ENCODE assay signal across 8 cellular contexts in genomic region chr2:168246483-168247340, GRCh38. TPM values are rescaled to one million over a fixed set of nuclear protein-coding genes. Genes with fewer than 3 reads are reported as not detected.
A peak's percentile ranks its signal among the peaks of the same experiment; 100 is the strongest.
DNase-seq lines count a peak whose midpoint lies in the region; ATAC-seq and TF ChIP-seq lines count a peak whose summit lies in the region.

No MANE protein-coding gene starts in this region.

- peaks cover 11% of the 10 kb centered on the region; the same call in 1 of the 2 replicates for H3K27me3 ChIP-seq in HUES64 (ENCODE audit: insufficient read depth, low read length)
- H3K27me3 ChIP-seq in right atrium auricular region: no peaks in the 10 kb centered on the region
- no peaks in the 10 kb centered on the region for H3K27me3 ChIP-seq in psoas muscle (ENCODE audit: insufficient read depth in 3 of 3, low read length in 2 of 3)

- WGBS in HUES64: under 1% methylated on average over 91 of the region's 95 CpGs
- WGBS in psoas muscle, 3 donors: 0% methylated on average over 63 to 95 of the region's 95 CpGs
- under 1% methylated on average over 95 of the region's 95 CpGs for WGBS in urinary bladder

- H3K4me1 ChIP-seq in HUES64 (ENCODE audit: insufficient read depth, low read length) (peaks cover 34% of the 10 kb centered on the region), right atrium auricular region (peaks cover 0 to 23% of the 10 kb centered on the region in 2 donors), psoas muscle (no peaks in the 10 kb centered on the region), urinary bladder (ENCODE audit: insufficient read depth) (peaks cover 4% of the 10 kb centered on the region)

- H3K4me3 ChIP-seq in HUES64 (ENCODE audit: low read length) (peak overlapping the region; percentile 86), right atrium auricular region (peak overlapping the region; percentile 71 to 87), psoas muscle (peak overlapping the region; percentile 82), urinary bladder (ENCODE audit: low read depth, low read length) (peak overlapping the region; percentile 97)

- H3K9me3 Mint-ChIP-seq in T-helper 1 cell treated with Interleukin-12 subunit alpha and Interleukin-12 subunit beta and Interleukin-4 antibody, amounts not matched to agents 30 μg/mL and 1 μg/mL, for 36 hours: no peaks in the 10 kb centered on the region

- peak overlapping the region; percentile 92 for H3K27ac Mint-ChIP-seq in T-helper 1 cell treated with Interleukin-12 subunit alpha and Interleukin-12 subunit beta and Interleukin-4 antibody, amounts not matched to agents 30 μg/mL and 1 μg/mL, for 36 hours

- H3K27me3 Mint-ChIP-seq in T-helper 1 cell treated with Interleukin-12 subunit alpha and Interleukin-12 subunit beta and Interleukin-4 antibody, amounts not matched to agents 30 μg/mL and 1 μg/mL, for 36 hours (ENCODE audit: low read depth): peaks cover 16% of the 10 kb centered on the region

- ATAC-seq in GM21447 (IDR thresholded peaks at IDR 0.05; ENCODE audit: unreplicated experiment) (peak; percentile 55), psoas muscle (peak; percentile 69 to 85 (median 80))

- H3K36me3 ChIP-seq in HUES64 (ENCODE audit: insufficient read depth, low read length) (no peaks in the 10 kb centered on the region), right atrium auricular region (no peaks in the 10 kb centered on the region), psoas muscle (ENCODE audit: insufficient read depth in 1 of 2, low read depth in 1 of 2) (no peaks in the 10 kb centered on the region), urinary bladder (ENCODE audit: insufficient read depth) (no peaks in the 10 kb centered on the region)

- peaks cover 38% of the 10 kb centered on the region for H3K4me1 Mint-ChIP-seq in T-helper 1 cell treated with Interleukin-12 subunit alpha and Interleukin-12 subunit beta and Interleukin-4 antibody, amounts not matched to agents 30 μg/mL and 1 μg/mL, for 36 hours (ENCODE audit: low read depth)

- H3K27ac ChIP-seq in HUES64 (ENCODE audit: low read depth, low read length) (no peak overlapping the region), right atrium auricular region (peak overlapping the region; percentile 82 to 83), psoas muscle (peak overlapping the region; percentile 63), urinary bladder (ENCODE audit: low read depth) (peak overlapping the region; percentile 57)

- DNase-seq in DMS53 (lab: John Stamatoyannopoulos, UW): peak; percentile 87
- DNase-seq in amniotic stem cell (lab: John Stamatoyannopoulos, UW): peak; percentile 49
- peak; percentile 67 for DNase-seq in right atrium auricular region (ENCODE audit: low spot score)
- DNase-seq in psoas muscle: peak; percentile 66 to 76

- intact Hi-C loops in psoas muscle (cut with DNase I): no loop called here

- peaks cover 8% of the 10 kb centered on the region for H3K36me3 Mint-ChIP-seq in T-helper 1 cell treated with Interleukin-12 subunit alpha and Interleukin-12 subunit beta and Interleukin-4 antibody, amounts not matched to agents 30 μg/mL and 1 μg/mL, for 36 hours (ENCODE audit: low read depth)

- H3K9ac ChIP-seq in HUES64 (ENCODE audit: low read depth, low read length): peak overlapping the region; percentile 69

- peak in 1 of 2 donors; percentile 58 for TF ChIP-seq CTCF in right atrium auricular region (IDR thresholded peaks at IDR 0.05)
- TF ChIP-seq CTCF in psoas muscle (IDR thresholded peaks at IDR 0.05): peak; percentile 4

- no peaks in the 10 kb centered on the region for H3K9me3 ChIP-seq in HUES64 (ENCODE audit: insufficient read depth, low read depth, low read length)
- H3K9me3 ChIP-seq in right atrium auricular region: no peaks in the 10 kb centered on the region
- H3K9me3 ChIP-seq in psoas muscle: no peaks in the 10 kb centered on the region

- H3K4me3 Mint-ChIP-seq in T-helper 1 cell treated with Interleukin-12 subunit alpha and Interleukin-12 subunit beta and Interleukin-4 antibody, amounts not matched to agents 30 μg/mL and 1 μg/mL, for 36 hours: peak overlapping the region; percentile 90

RNA-seq across cellular contexts. Expression of gene STK39, which starts 0.7 kb away (rescaled TPM):
- 21.8 TPM for polyA plus RNA-seq in HUES64 (2013, experiment 1 of 2)
- polyA plus RNA-seq in HUES64 (2013, experiment 2 of 2): 24.6 TPM
- total RNA-seq in right atrium auricular region: 10 to 100 TPM in 1 of 2 donors, 1 to 10 TPM in 1; 6.0 to 13.6 TPM
- 1 to 10 TPM; 2.3 to 7.1 (median 4.0) TPM for total RNA-seq in psoas muscle
- 1 to 10 TPM; 2.9 to 10.0 (median 4.9) TPM for polyA plus RNA-seq in psoas muscle
- total RNA-seq in urinary bladder: 37.7 TPM
- polyA plus RNA-seq in urinary bladder: 17.5 TPM
